ENCODE assay signal across 8 cellular contexts in the genomic region with DNA sequence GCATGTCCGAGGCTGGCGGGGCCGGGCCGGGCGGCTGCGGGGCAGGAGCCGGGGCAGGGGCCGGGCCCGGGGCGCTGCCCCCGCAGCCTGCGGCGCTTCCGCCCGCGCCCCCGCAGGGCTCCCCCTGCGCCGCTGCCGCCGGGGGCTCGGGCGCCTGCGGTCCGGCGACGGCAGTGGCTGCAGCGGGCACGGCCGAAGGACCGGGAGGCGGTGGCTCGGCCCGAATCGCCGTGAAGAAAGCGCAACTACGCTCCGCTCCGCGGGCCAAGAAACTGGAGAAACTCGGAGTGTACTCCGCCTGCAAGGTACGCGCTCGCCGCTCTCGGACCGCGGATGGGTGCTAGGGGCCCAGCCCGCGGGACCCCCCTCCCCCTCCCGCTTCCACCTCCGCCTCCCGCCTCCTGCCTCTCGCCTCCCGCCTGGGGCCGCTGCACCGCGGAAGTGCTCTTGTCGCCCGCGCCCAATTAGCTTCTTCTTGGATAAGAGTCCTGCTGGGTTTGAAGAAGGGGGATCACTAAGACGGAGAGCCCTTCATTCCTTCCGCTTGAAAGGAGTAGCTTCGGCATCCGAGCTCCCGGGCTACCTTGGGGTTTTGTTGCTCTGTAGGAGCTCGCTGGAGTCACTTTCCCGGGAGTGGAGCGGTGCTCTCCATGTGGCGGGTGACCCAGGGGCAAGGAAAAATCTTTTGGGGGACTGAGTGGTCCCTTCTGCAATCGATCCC. TPM values are rescaled to one million over a fixed set of nuclear protein-coding genes. Genes with fewer than 3 reads are reported as not detected.
DNase-seq lines count a peak whose midpoint lies in the region; ATAC-seq and TF ChIP-seq lines count a peak whose summit lies in the region.

No MANE protein-coding gene starts in this region.

- DNase-seq in AG04449 (ENCODE audit: low read depth, low spot score) (no peak), NCI-H510A treated with DMSO at 0.1 percent for 48 hours (lab: John Stamatoyannopoulos, UW) (peak; percentile 21), dorsolateral prefrontal cortex (peak; percentile 63 to 87 (median 76)), right lobe of liver (peak; percentile 88 to 89 (median 88))
- DNase-seq in activated CD4-positive, alpha-beta T cell treated with anti-CD3 and anti-CD28 coated beads, Interleukin-2, amount 50 U/mL, for 4 hours, result peak; percentile 41 to 46
- DNase-seq in stimulated activated CD4-positive, alpha-beta T cell treated with anti-CD3 and anti-CD28 coated beads, Interleukin-4, amount 100 ng/mL, for 48 hours (ENCODE audit: low read depth in 2 of 2), result peak; percentile 47 to 62

- peak; percentile 32 for TF ChIP-seq POLR2A in right lobe of liver (IDR thresholded peaks at IDR 0.05)

- H3K9me3 ChIP-seq in right lobe of liver, result no peaks in the 10 kb centered on the region

- ATAC-seq in GM18861 (IDR thresholded peaks at IDR 0.05; ENCODE audit: unreplicated experiment) (peak; percentile 24), HG03066 (IDR thresholded peaks at IDR 0.05; ENCODE audit: low read depth, unreplicated experiment) (peak; percentile 43), right lobe of liver (peak; percentile 59 to 65 (median 62))

- TF ChIP-seq CTCF in AG04449 (IDR thresholded peaks at IDR 0.05; ENCODE audit: insufficient read depth, low read length, missing control alignments) (peak; percentile 40), dorsolateral prefrontal cortex (IDR thresholded peaks at IDR 0.05 in 54 of 56, conservative IDR thresholded peaks at IDR 0.05 in 2 of 56; ENCODE audit: low read depth in 1 of 56, partially characterized antibody in 56 of 56) (peak in 22 of 56 donors; percentile 4 to 37 (median 19)), right lobe of liver (IDR thresholded peaks at IDR 0.05) (peak in 3 of 4 donors; percentile 3 to 19 (median 8))

- intact Hi-C loops in dorsolateral prefrontal cortex (cut with DNase I), result loop anchor here (1.0 to 10.0 kb wide), 8 partner anchors 37 to 153 kb away; a partner anchor contains a TSS
- intact Hi-C loops in right lobe of liver (cut with DNase I), result no loop called here

- CTCF ChIA-PET in AG04449 (lab: Yijun Ruan, JAX), result interaction anchor here (0.6 to 2.0 kb wide), 5 partner anchors 13 to 155 kb away, joined by 3 to 6 read pairs (median 3); no protein-coding TSS in a partner anchor

- no peaks in the 10 kb centered on the region for H3K27me3 ChIP-seq in dorsolateral prefrontal cortex
- no peaks in the 10 kb centered on the region for H3K27me3 ChIP-seq in right lobe of liver

- WGBS in right lobe of liver (ENCODE audit: insufficient coverage, low coverage, low lambda C conversion rate, missing lambda C conversion rate), result 2% methylated on average over 9 of the region's 73 CpGs

- H3K4me1 ChIP-seq in right lobe of liver, result peaks cover 0 to 36% (median 11%) of the 10 kb centered on the region in 4 donors

- no peaks in the 10 kb centered on the region for H3K36me3 ChIP-seq in right lobe of liver

- POLR2A ChIA-PET in AG04449 (lab: Yijun Ruan, JAX), result interaction anchor here (1.2 kb wide), 1 partner anchor 151 kb away, joined by 4 read pairs; no protein-coding TSS in a partner anchor

- H3K4me3 ChIP-seq in AG04449 (ENCODE audit: low read depth, low read length) (peak overlapping the region; percentile 76), dorsolateral prefrontal cortex (peak overlapping the region; percentile 61 to 95 (median 83)), right lobe of liver (peak overlapping the region; percentile 73 to 80 (median 73))

- peak overlapping the region; percentile 86 to 100 (median 98) for H3K27ac ChIP-seq in dorsolateral prefrontal cortex
- peak overlapping the region; percentile 78 to 95 (median 92) for H3K27ac ChIP-seq in right lobe of liver

RNA-seq across cellular contexts. Expression of a gene that starts 0.4 kb away (rescaled TPM):
- total RNA-seq in dorsolateral prefrontal cortex (100 to 1,000 TPM in 47 of 120 experiments, 10 to 100 TPM in 73; 45.8 to 193 (median 92.8) TPM), right lobe of liver (10 to 100 TPM; 25.6 to 35.7 (median 30.3) TPM)

RNA-seq across cellular contexts. Expression of a gene that starts 28.6 kb away (rescaled TPM):
- total RNA-seq in dorsolateral prefrontal cortex (under 1 TPM in 1 of 120 experiments, not detected in 119; 0.31 TPM), right lobe of liver (not detected)

Comparison
In these comparisons a context has a peak if more than half of its experiments do, and no peak if none do; other contexts are left out.
1. intact Hi-C loops: an anchor here in dorsolateral prefrontal cortex (1.0 to 10.0 kb wide); none called in right lobe of liver.